In genomic region chr2:219028141-219028540, GRCh38 we compare ENCODE assay signal across 26 cellular contexts. TPM values are rescaled to one million over a fixed set of nuclear protein-coding genes. Genes with fewer than 3 reads are reported as not detected.
"Had no signal": no experiment of that assay in that cellular context is flagged by ENCODE, and none has a peak within 500 bp of the region (broad histone marks: within the 10 kb centered on the region; RNA-seq: fewer than 3 reads in every experiment).

No MANE protein-coding gene starts in this region.

- FAIRE-seq: HTR-8/SVneo, RCC 7860 had no signal

- H3K27ac ChIP-seq: HL-60, SJSA1, SK-N-MC had no signal

- H3K9me3 ChIP-seq: SJSA1 had no signal

- H3K36me3 ChIP-seq: SJSA1 had no signal

- H3K4me3 ChIP-seq: SJSA1, SK-N-MC had no signal

- H3K4me1 ChIP-seq: SJSA1 had no signal

- DNase-seq: KBM-7, MV-4-11, NCI-H1048, NCI-H1105, NCI-H1417, NCI-H1436 treated with DMSO at 0.1 percent for 48 hours, NCI-H1694, NCI-H187 treated with DMSO at 0.1 percent for 48 hours, NCI-H2029 treated with DMSO at 0.1 percent for 48 hours, NCI-H2107, NCI-H226, NCI-H446, NCI-H510A, NCI-H524 treated with DMSO at 0.1 percent for 48 hours, NCI-H82, Right ventricle myocardium superior, RPMI8226, SIG-M5 had no signal

RNA-seq across cellular contexts. Expression of gene CFAP65, which starts 13.2 kb away (rescaled TPM):
- total RNA-seq: LHCN-M2; MCF 10A; Right ventricle myocardium superior; SJSA1; T-helper 1 cell treated with Interleukin-12 subunit alpha and Interleukin-12 subunit beta and Interleukin-4 antibody, amounts not matched to agents 30 ng/mL and 1 ng/mL, for 36 hours had no signal

RNA-seq across cellular contexts. Expression of gene IHH, which starts 32.6 kb away (rescaled TPM):
- total RNA-seq: LHCN-M2; MCF 10A; Right ventricle myocardium superior; T-helper 1 cell treated with Interleukin-12 subunit alpha and Interleukin-12 subunit beta and Interleukin-4 antibody, amounts not matched to agents 30 ng/mL and 1 ng/mL, for 36 hours had no signal

RNA-seq across cellular contexts. Expression of gene CRYBA2, which starts 34.9 kb away (rescaled TPM):
- total RNA-seq: LHCN-M2; MCF 10A; Right ventricle myocardium superior; SJSA1; T-helper 1 cell treated with Interleukin-12 subunit alpha and Interleukin-12 subunit beta and Interleukin-4 antibody, amounts not matched to agents 30 ng/mL and 1 ng/mL, for 36 hours had no signal

RNA-seq across cellular contexts. Expression of gene FEV, which starts 43.2 kb away (rescaled TPM):
- total RNA-seq: LHCN-M2; MCF 10A; Right ventricle myocardium superior; SJSA1; T-helper 1 cell treated with Interleukin-12 subunit alpha and Interleukin-12 subunit beta and Interleukin-4 antibody, amounts not matched to agents 30 ng/mL and 1 ng/mL, for 36 hours had no signal
